ENCODE assay signal across 1 cellular context in the genomic region with DNA sequence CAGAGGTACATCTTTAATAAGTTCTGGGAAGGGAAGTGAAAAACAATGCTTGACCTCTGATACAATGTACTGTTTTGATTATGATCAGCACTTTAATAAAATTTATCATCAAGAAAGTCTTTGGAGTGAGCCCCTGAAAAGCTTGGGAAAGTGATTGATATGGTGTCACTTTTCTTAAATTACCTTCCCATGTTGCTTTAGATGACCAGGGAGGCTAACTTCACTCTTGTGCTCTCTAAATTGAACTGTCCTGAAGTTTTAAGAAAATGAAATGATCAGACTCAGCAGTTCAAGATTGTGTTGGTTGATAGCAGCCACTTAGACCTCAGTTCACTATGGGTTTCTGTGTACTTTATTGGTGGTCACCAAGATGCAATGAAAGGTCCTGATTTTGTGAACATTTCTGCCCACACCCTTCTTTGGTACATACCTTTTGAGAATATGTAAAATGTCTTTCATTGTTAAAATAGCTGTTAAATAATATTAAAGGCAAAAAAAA.
TF ChIP-seq lines count a peak whose summit lies in the region.

No MANE protein-coding gene starts in this region.

TF ChIP-seq in endothelial cell of umbilical vein, 7 proteins besides CTCF, POLR2A, EP300 and RAD21:
- TF ChIP-seq, protein P1, sequence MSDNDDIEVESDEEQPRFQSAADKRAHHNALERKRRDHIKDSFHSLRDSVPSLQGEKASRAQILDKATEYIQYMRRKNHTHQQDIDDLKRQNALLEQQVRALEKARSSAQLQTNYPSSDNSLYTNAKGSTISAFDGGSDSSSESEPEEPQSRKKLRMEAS (IDR thresholded peaks at IDR 0.05; ENCODE audit: insufficient read depth, insufficient read length) = no peak
- TF ChIP-seq GATA2 (IDR thresholded peaks at IDR 0.05; ENCODE audit: insufficient read depth, insufficient read length, low read depth, low read length) (no peak), EZH2 (IDR thresholded peaks at IDR 0.05; ENCODE audit: borderline replicate concordance, low read depth, low read length, severe bottlenecking) (no peak)
